Comparison of ENCODE assay signal across 12 cellular contexts in genomic region chr2:204321910-204322765, GRCh38.
DNase-seq lines count a peak whose midpoint lies in the region; ATAC-seq, FAIRE-seq and TF ChIP-seq lines count a peak whose summit lies in the region.
"Had no signal": no experiment of that assay in that cellular context is flagged by ENCODE, and none has a peak within 500 bp of the region (broad histone marks: within the 10 kb centered on the region; RNA-seq: fewer than 3 reads in every experiment).

No MANE protein-coding gene starts in this region.

- WGBS in A549 (ENCODE audit: missing lambda C conversion rate) = 76% methylated on average over 10 of the region's 10 CpGs
- 88% methylated on average over 8 to 9 of the region's 10 CpGs for WGBS in mesodermal cell (ENCODE audit: insufficient coverage in 2 of 2), 2 experiments

- TF ChIP-seq POLR2A in A549 (IDR thresholded peaks at IDR 0.05; ENCODE audit: low read length) = no peak

- CTCF ChIA-PET in A549 (lab: Yijun Ruan, JAX) = interaction anchor here (1.9 to 3.8 kb wide), 5 partner anchors 10 to 1603 kb away, joined by 7 to 28 read pairs (median 11); no protein-coding TSS in a partner anchor
- CTCF ChIA-PET in Caco-2 (lab: Charles Lee) = no interaction called here

- TF ChIP-seq RAD21 in A549 (conservative IDR thresholded peaks at IDR 0.05 in 1 of 2, IDR thresholded peaks at IDR 0.05 in 1 of 2) = no peak

- H3K4me3 ChIP-seq in A549 (no peak overlapping the region), MG63 (no peak overlapping the region), epithelial cell of esophagus (ENCODE audit: low read length) (no peak overlapping the region), mesodermal cell (ENCODE audit: extremely low read depth, insufficient read depth, low read length, poor library complexity, severe bottlenecking) (no peak overlapping the region), Caco-2 (ENCODE audit: low read depth, low read length) (no peak overlapping the region)
- H3K4me3 ChIP-seq: tibial nerve had no signal

- no peak overlapping the region for H3K27ac Mint-ChIP-seq in Caco-2 (ENCODE audit: unreplicated experiment)
- H3K27ac Mint-ChIP-seq: activated CD8-positive, alpha-beta memory T cell treated with anti-CD3 and anti-CD28 coated beads, Interleukin-2, amount 10 ng/mL, durations not matched to agents 7 days and 5 days had no signal

- no peak for TF ChIP-seq EP300 in A549 (IDR thresholded peaks at IDR 0.05)

- TF ChIP-seq CTCF in A549 (IDR thresholded peaks at IDR 0.05) = no peak
- TF ChIP-seq CTCF in epithelial cell of esophagus (IDR thresholded peaks at IDR 0.05; ENCODE audit: insufficient read depth, low read depth, low read length, missing control alignments) = no peak
- no peak for TF ChIP-seq CTCF in Caco-2 (IDR thresholded peaks at IDR 0.05; ENCODE audit: insufficient read depth in 1 of 2, low read depth in 1 of 2, low read length in 1 of 2, severe bottlenecking in 1 of 2, unreplicated experiment in 1 of 2)

- peak overlapping the region in 1 of 2 experiments; percentile 29; a peak in 1 of 6 replicates for H3K27ac ChIP-seq in A549
- H3K27ac ChIP-seq in mesodermal cell (ENCODE audit: low read depth, low read length, severe bottlenecking) = peak overlapping the region; percentile 61

- H3K36me3 Mint-ChIP-seq in Caco-2 (ENCODE audit: insufficient read depth, unreplicated experiment) = no peaks in the 10 kb centered on the region
- H3K36me3 Mint-ChIP-seq: activated CD8-positive, alpha-beta memory T cell treated with anti-CD3 and anti-CD28 coated beads, Interleukin-2, amount 10 ng/mL, durations not matched to agents 7 days and 5 days had no signal

- peaks cover 16% of the 10 kb centered on the region; the same call in 2 of the 3 replicates for H3K4me1 ChIP-seq in A549
- H3K4me1 ChIP-seq in mesodermal cell (ENCODE audit: control insufficient read depth, insufficient read depth, low read length, poor library complexity, severe bottlenecking) = peaks cover 12% of the 10 kb centered on the region
- peaks cover 4% of the 10 kb centered on the region for H3K4me1 ChIP-seq in Caco-2

- no peaks in the 10 kb centered on the region for H3K27me3 Mint-ChIP-seq in Caco-2 (ENCODE audit: insufficient read depth, unreplicated experiment)

- no peaks in the 10 kb centered on the region for H3K9me3 Mint-ChIP-seq in Caco-2 (ENCODE audit: unreplicated experiment)

- no peaks in the 10 kb centered on the region for H3K27me3 ChIP-seq in MG63
- H3K27me3 ChIP-seq in Caco-2 (replicated peaks; ENCODE audit: control insufficient read depth, insufficient read depth, low read length) = no peaks in the 10 kb centered on the region
- H3K27me3 ChIP-seq: tibial nerve had no signal

- peaks cover 21% of the 10 kb centered on the region for H3K4me1 Mint-ChIP-seq in Caco-2 (ENCODE audit: low read depth, unreplicated experiment)

- no TSS peak for BruUV-seq in Caco-2 (replicated peaks; lab: Mats Ljungman, UMichigan)

- peak in 1 of 2 experiments; percentile 34; a peak in 2 of 6 replicates for ATAC-seq in A549
- ATAC-seq: activated CD8-positive, alpha-beta memory T cell treated with anti-CD3 and anti-CD28 coated beads, Interleukin-2, amount 10 ng/mL, durations not matched to agents 7 days and 5 days had no signal

- POLR2A ChIA-PET in A549 (lab: Yijun Ruan, JAX) = no interaction called here
- POLR2A ChIA-PET in Caco-2 (lab: Charles Lee) = no interaction called here

- no peaks in the 10 kb centered on the region for H3K36me3 ChIP-seq in MG63
- H3K36me3 ChIP-seq in mesodermal cell (ENCODE audit: control insufficient read depth, insufficient read depth, low read length) = no peaks in the 10 kb centered on the region
- H3K36me3 ChIP-seq in Caco-2 (ENCODE audit: control insufficient read depth, insufficient read depth, low read length) = no peaks in the 10 kb centered on the region
- H3K36me3 ChIP-seq: tibial nerve had no signal

- no peak for FAIRE-seq in A549 (lab: Jason Lieb, UNC)

- peak overlapping the region; percentile 20; the same call in 2 of the 3 replicates for H3K4me2 ChIP-seq in A549

- intact Hi-C loops in Caco-2 (cut with micrococcal nuclease; ENCODE audit: unreplicated experiment) = loop anchor here (5.0 to 10.0 kb wide), 2 partner anchors 175 to 563 kb away; no protein-coding TSS in a partner anchor

- DNase-seq in A549 (ENCODE audit: low read depth in 1 of 2, low spot score in 1 of 2) (peak in 1 of 2 experiments; percentile 64), MG63 (peak; percentile 70), epithelial cell of esophagus (ENCODE audit: low read depth) (peak; percentile 79), NCI-H1694 treated with DMSO at 0.1 percent for 48 hours (lab: John Stamatoyannopoulos, UW) (no peak), Caco-2 (no peak)
- no peak for DNase-seq in stimulated activated CD4-positive, alpha-beta T cell treated with anti-CD3 and anti-CD28 coated beads, Interleukin-2, amount 100 ng/mL, for 48 hours
- no peak for DNase-seq in activated CD4-positive, CD25-positive, alpha-beta regulatory T cell (lab: John Stamatoyannopoulos, UW)
- DNase-seq: activated CD8-positive, alpha-beta memory T cell treated with anti-CD3 and anti-CD28 coated beads, Interleukin-2, amount 10 ng/mL, durations not matched to agents 7 days and 5 days; NCI-H2227 treated with DMSO at 0.1 percent for 48 hours; stimulated activated CD4-positive, alpha-beta T cell treated with anti-CD3 and anti-CD28 coated beads, Interleukin-4, amount 100 ng/mL, for 24 hours had no signal

- no peak overlapping the region for H3K4me3 Mint-ChIP-seq in Caco-2 (ENCODE audit: unreplicated experiment)
- H3K4me3 Mint-ChIP-seq: activated CD8-positive, alpha-beta memory T cell treated with anti-CD3 and anti-CD28 coated beads, Interleukin-2, amount 10 ng/mL, durations not matched to agents 7 days and 5 days had no signal

- H3K9me3 ChIP-seq in A549 (no peaks in the 10 kb centered on the region), MG63 (no peaks in the 10 kb centered on the region), mesodermal cell (ENCODE audit: control insufficient read depth, low read length) (no peaks in the 10 kb centered on the region), Caco-2 (no peaks in the 10 kb centered on the region)
- H3K9me3 ChIP-seq: tibial nerve had no signal

TF ChIP-seq in A549, 52 proteins besides CTCF, POLR2A, EP300 and RAD21:
- TF ChIP-seq NPAS2 (CRISPR knock-in tag; IDR thresholded peaks at IDR 0.05; ENCODE audit: borderline replicate concordance) = no peak
- no peak for TF ChIP-seq CEBPB (IDR thresholded peaks at IDR 0.05)
- TF ChIP-seq ZNF302 (CRISPR knock-in tag; IDR thresholded peaks at IDR 0.05) = no peak
- TF ChIP-seq KDM1A (IDR thresholded peaks at IDR 0.05; ENCODE audit: low read depth) = no peak
- no peak for TF ChIP-seq FOSL2 (IDR thresholded peaks at IDR 0.05)
- no peak for TF ChIP-seq FOSL2 (CRISPR knock-in tag; IDR thresholded peaks at IDR 0.05)
- TF ChIP-seq MAFK (IDR thresholded peaks at IDR 0.05; ENCODE audit: partially characterized antibody) = peak; percentile 84
- TF ChIP-seq HEYL (CRISPR knock-in tag; IDR thresholded peaks at IDR 0.05) = no peak
- no peak for TF ChIP-seq ESRRA (IDR thresholded peaks at IDR 0.05; ENCODE audit: borderline replicate concordance, low read length)
- no peak for TF ChIP-seq BCL3 (IDR thresholded peaks at IDR 0.05)
- no peak for TF ChIP-seq TFCP2L1 (CRISPR knock-in tag; IDR thresholded peaks at IDR 0.05)
- 0 out of 2 replicates have a peak, but pooled peaks have one; percentile 13 for TF ChIP-seq NFE2L2 (conservative IDR thresholded peaks at IDR 0.05; ENCODE audit: low read length)

Comparison
In these comparisons a context has a peak if more than half of its experiments do, and no peak if none do; other contexts are left out.
1. DNase-seq: peak in MG63 (single experiment) and epithelial cell of esophagus (single experiment); none in stimulated activated CD4-positive, alpha-beta T cell treated with anti-CD3 and anti-CD28 coated beads, Interleukin-2, amount 100 ng/mL, for 48 hours (0 of 2), activated CD4-positive, CD25-positive, alpha-beta regulatory T cell (0 of 4), NCI-H1694 treated with DMSO at 0.1 percent for 48 hours (single experiment) and Caco-2 (0 of 2).